ENCODE assay signal across 9 cellular contexts in genomic region chr1:26999440-26999987, GRCh38. TPM values are rescaled to one million over a fixed set of nuclear protein-coding genes. Genes with fewer than 3 reads are reported as not detected.
DNase-seq lines count a peak whose midpoint lies in the region; ATAC-seq and TF ChIP-seq lines count a peak whose summit lies in the region.
"Had no signal": no experiment of that assay in that cellular context is flagged by ENCODE, and none has a peak within 500 bp of the region (broad histone marks: within the 10 kb centered on the region; RNA-seq: fewer than 3 reads in every experiment).

No MANE protein-coding gene starts in this region.

- CTCF ChIA-PET in activated CD4-positive, alpha-beta T cell treated with anti-CD3 and anti-CD28 coated beads, Interleukin-2, amount 10 ng/mL, durations not matched to agents 7 days and 5 days (lab: Charles Lee): interaction anchor here (4.0 kb wide), 1 partner anchor 10 kb away, joined by 30 read pairs; no protein-coding TSS in a partner anchor

- ATAC-seq in left lobe of liver (peak; percentile 8), HG03108 (IDR thresholded peaks at IDR 0.05; ENCODE audit: unreplicated experiment) (no peak)

- H3K27ac Mint-ChIP-seq in type B pancreatic cell: peak overlapping the region; percentile 81
- H3K27ac Mint-ChIP-seq in activated CD4-positive, alpha-beta T cell treated with anti-CD3 and anti-CD28 coated beads, Interleukin-2, amount 10 ng/mL, durations not matched to agents 7 days and 5 days: no peak overlapping the region

- peak overlapping the region; percentile 59 for H3K4me3 Mint-ChIP-seq in type B pancreatic cell
- no peak overlapping the region for H3K4me3 Mint-ChIP-seq in activated CD4-positive, alpha-beta T cell treated with anti-CD3 and anti-CD28 coated beads, Interleukin-2, amount 10 ng/mL, durations not matched to agents 7 days and 5 days

- TF ChIP-seq CTCF in type B pancreatic cell (conservative IDR thresholded peaks at IDR 0.05): no peak

- peaks cover 68% of the 10 kb centered on the region for H3K4me1 Mint-ChIP-seq in type B pancreatic cell (ENCODE audit: unreplicated experiment)
- H3K4me1 Mint-ChIP-seq in activated CD4-positive, alpha-beta T cell treated with anti-CD3 and anti-CD28 coated beads, Interleukin-2, amount 10 ng/mL, durations not matched to agents 7 days and 5 days: peaks cover 9% of the 10 kb centered on the region

- H3K27me3 Mint-ChIP-seq in type B pancreatic cell: peaks cover 19% of the 10 kb centered on the region
- peaks cover 35% of the 10 kb centered on the region for H3K27me3 Mint-ChIP-seq in activated CD4-positive, alpha-beta T cell treated with anti-CD3 and anti-CD28 coated beads, Interleukin-2, amount 10 ng/mL, durations not matched to agents 7 days and 5 days

- DNase-seq in HT1080 (ENCODE audit: low read depth) (peak; percentile 91), dermis blood vessel endothelial cell (peak; percentile 70), left lobe of liver (ENCODE audit: low spot score) (no peak), type B pancreatic cell (ENCODE audit: extremely low spot score, unreplicated experiment) (no peak), NCI-H82 treated with DMSO at 0.1 percent for 48 hours (lab: John Stamatoyannopoulos, UW; ENCODE audit: unreplicated experiment) (no peak), SIG-M5 treated with dmso at 0.1 percent for 504 hours (lab: John Stamatoyannopoulos, UW; ENCODE audit: unreplicated experiment) (no peak)
- DNase-seq in activated CD4-positive, alpha-beta T cell treated with anti-CD3 and anti-CD28 coated beads, Interleukin-2, amount 10 ng/mL, durations not matched to agents 7 days and 5 days: no peak
- DNase-seq: T-helper 9 cell had no signal

- POLR2A ChIA-PET in activated CD4-positive, alpha-beta T cell treated with anti-CD3 and anti-CD28 coated beads, Interleukin-2, amount 10 ng/mL, durations not matched to agents 7 days and 5 days (lab: Charles Lee): no interaction called here

- no peaks in the 10 kb centered on the region for H3K36me3 Mint-ChIP-seq in type B pancreatic cell
- H3K36me3 Mint-ChIP-seq in activated CD4-positive, alpha-beta T cell treated with anti-CD3 and anti-CD28 coated beads, Interleukin-2, amount 10 ng/mL, durations not matched to agents 7 days and 5 days (ENCODE audit: low read depth): no peaks in the 10 kb centered on the region

- no peaks in the 10 kb centered on the region for H3K9me3 Mint-ChIP-seq in type B pancreatic cell
- no peaks in the 10 kb centered on the region for H3K9me3 Mint-ChIP-seq in activated CD4-positive, alpha-beta T cell treated with anti-CD3 and anti-CD28 coated beads, Interleukin-2, amount 10 ng/mL, durations not matched to agents 7 days and 5 days

RNA-seq across cellular contexts. Expression of gene TRNP1, which starts 6.0 kb away (rescaled TPM):
- total RNA-seq in HT1080 (2014; rRNA removed; shearing (Covaris generic)): 15.2 and 18.9 TPM in 2 replicates
- 9.7 and 11.1 TPM in 2 replicates for polyA plus RNA-seq in HT1080 (2015; cell fraction: cytosol; rRNA removed)
- polyA plus RNA-seq in HT1080 (2015; cell fraction: nucleus; rRNA removed): 7.5 TPM in 2 replicates
- 2.5 and 4.8 TPM in 2 replicates for total RNA-seq in dermis blood vessel endothelial cell
- total RNA-seq in left lobe of liver: 2.8 TPM
- total RNA-seq in type B pancreatic cell (ENCODE audit: low replicate concordance): 39.2 and 52.3 TPM in 2 replicates
- not detected for total RNA-seq in activated CD4-positive, alpha-beta T cell treated with anti-CD3 and anti-CD28 coated beads, Interleukin-2, amount 10 ng/mL, durations not matched to agents 7 days and 5 days

RNA-seq across cellular contexts. Expression of gene TENT5B, which starts 13.1 kb away (rescaled TPM):
- 0.13 TPM in 1 of 2 replicates, not detected in the other for total RNA-seq in HT1080 (2014; rRNA removed; shearing (Covaris generic))
- polyA plus RNA-seq in HT1080 (2015; cell fraction: cytosol; rRNA removed): 0.84 and 1.2 TPM in 2 replicates
- polyA plus RNA-seq in HT1080 (2015; cell fraction: nucleus; rRNA removed): 0.32 and 0.36 TPM in 2 replicates
- 0.17 and 0.33 TPM in 2 replicates for total RNA-seq in dermis blood vessel endothelial cell
- total RNA-seq in left lobe of liver: 0.13 TPM
- 9.3 and 10.4 TPM in 2 replicates for total RNA-seq in type B pancreatic cell (ENCODE audit: low replicate concordance)
- not detected for total RNA-seq in activated CD4-positive, alpha-beta T cell treated with anti-CD3 and anti-CD28 coated beads, Interleukin-2, amount 10 ng/mL, durations not matched to agents 7 days and 5 days

RNA-seq across cellular contexts. Expression of gene KDF1, which starts 39.2 kb away (rescaled TPM):
- not detected in 2 replicates for total RNA-seq in HT1080 (2014; rRNA removed; shearing (Covaris generic))
- polyA plus RNA-seq in HT1080 (2015; cell fraction: cytosol; rRNA removed): not detected in 2 replicates
- not detected in 2 replicates for polyA plus RNA-seq in HT1080 (2015; cell fraction: nucleus; rRNA removed)
- not detected in 2 replicates for total RNA-seq in dermis blood vessel endothelial cell
- 2.9 TPM for total RNA-seq in left lobe of liver
- 12.2 and 26.9 TPM in 2 replicates for total RNA-seq in type B pancreatic cell (ENCODE audit: low replicate concordance)
- not detected for total RNA-seq in activated CD4-positive, alpha-beta T cell treated with anti-CD3 and anti-CD28 coated beads, Interleukin-2, amount 10 ng/mL, durations not matched to agents 7 days and 5 days

Comparison
In these comparisons a context has a peak if more than half of its experiments do, and no peak if none do; other contexts are left out.
1. DNase-seq: peak in HT1080 (single experiment) and dermis blood vessel endothelial cell (single experiment); none in left lobe of liver (single experiment), type B pancreatic cell (single experiment), NCI-H82 treated with DMSO at 0.1 percent for 48 hours (single experiment), SIG-M5 treated with dmso at 0.1 percent for 504 hours (single experiment) and activated CD4-positive, alpha-beta T cell treated with anti-CD3 and anti-CD28 coated beads, Interleukin-2, amount 10 ng/mL, durations not matched to agents 7 days and 5 days (single experiment).